8 cellular contexts compared by ENCODE assay signal in the genomic region with DNA sequence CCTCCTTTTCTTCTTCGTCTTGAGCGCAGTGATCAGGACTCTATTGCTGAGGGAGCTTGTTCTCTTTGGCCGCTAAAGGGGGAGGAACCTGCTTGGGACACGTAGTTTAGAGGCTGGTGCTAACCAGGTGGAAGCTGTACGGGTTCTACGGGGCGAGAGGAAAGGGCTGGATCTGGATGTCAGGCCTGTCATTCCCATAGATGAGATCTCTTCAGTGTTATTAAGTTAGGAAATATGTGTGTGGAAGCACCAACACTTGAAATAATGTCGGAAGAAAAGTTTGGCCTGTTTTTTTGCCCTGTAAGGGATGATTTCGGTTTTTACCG. TPM values are rescaled to one million over a fixed set of nuclear protein-coding genes. Genes with fewer than 3 reads are reported as not detected.
DNase-seq lines count a peak whose midpoint lies in the region; ATAC-seq and TF ChIP-seq lines count a peak whose summit lies in the region.

No MANE protein-coding gene starts in this region.

- POLR2A ChIA-PET in RWPE1 (lab: Yijun Ruan, JAX; ENCODE audit: low non-redundant PET) = interaction anchor here (0.5 to 1.0 kb wide), 3 partner anchors 11 to 81 kb away, joined by 3 to 11 read pairs (median 3); partner anchors contain the start of genes AASDH and PPAT

- peak; percentile 56 for DNase-seq in D341Med (ENCODE audit: low spot score)
- peak; percentile 55 for DNase-seq in RWPE1 (ENCODE audit: low spot score)
- peak in 26 of 61 donors; percentile 4 to 66 (median 34) for DNase-seq in caudate nucleus (lab: John Stamatoyannopoulos, UW)
- DNase-seq in left colon = peak; percentile 37 to 51
- DNase-seq in stimulated activated effector memory CD8-positive, alpha-beta T cell treated with anti-CD3 and anti-CD28 coated beads, Interleukin-12 subunit alpha, Interleukin-12 subunit beta, amount 100 ng/mL, for 72 hours (ENCODE audit: low spot score in 2 of 2) = peak; percentile 9 to 62
- DNase-seq in T-helper 9 cell = no peak

- H3K27ac ChIP-seq in RWPE1 (peak overlapping the region; percentile 91), caudate nucleus (ENCODE audit: low read depth, low read length) (peak overlapping the region; percentile 52)

- CTCF ChIA-PET in RWPE1 (lab: Yijun Ruan, JAX) = no interaction called here

- peaks cover 49% of the 10 kb centered on the region for H3K4me1 Mint-ChIP-seq in stimulated activated effector memory CD8-positive, alpha-beta T cell treated with anti-CD3 and anti-CD28 coated beads, Interleukin-12 subunit alpha, Interleukin-12 subunit beta, amount 100 ng/mL, for 72 hours

- peaks cover 71% of the 10 kb centered on the region for H3K36me3 Mint-ChIP-seq in stimulated activated effector memory CD8-positive, alpha-beta T cell treated with anti-CD3 and anti-CD28 coated beads, Interleukin-12 subunit alpha, Interleukin-12 subunit beta, amount 100 ng/mL, for 72 hours

- TF ChIP-seq CTCF in RWPE1 (conservative IDR thresholded peaks at IDR 0.05; ENCODE audit: low read depth) = no peak

- no peaks in the 10 kb centered on the region for H3K9me3 Mint-ChIP-seq in stimulated activated effector memory CD8-positive, alpha-beta T cell treated with anti-CD3 and anti-CD28 coated beads, Interleukin-12 subunit alpha, Interleukin-12 subunit beta, amount 100 ng/mL, for 72 hours

- H3K4me3 Mint-ChIP-seq in stimulated activated effector memory CD8-positive, alpha-beta T cell treated with anti-CD3 and anti-CD28 coated beads, Interleukin-12 subunit alpha, Interleukin-12 subunit beta, amount 100 ng/mL, for 72 hours = peak overlapping the region; percentile 99

- intact Hi-C loops in left colon (cut with DNase I, micrococcal nuclease) = no loop called here

- peak overlapping the region; percentile 99 for H3K27ac Mint-ChIP-seq in stimulated activated effector memory CD8-positive, alpha-beta T cell treated with anti-CD3 and anti-CD28 coated beads, Interleukin-12 subunit alpha, Interleukin-12 subunit beta, amount 100 ng/mL, for 72 hours

- ATAC-seq in GM19025 (IDR thresholded peaks at IDR 0.05; ENCODE audit: low read depth, unreplicated experiment) = peak; percentile 25
- ATAC-seq in HG03108 (IDR thresholded peaks at IDR 0.05; ENCODE audit: unreplicated experiment) = peak; percentile 45
- ATAC-seq in left colon = peak; percentile 69
- ATAC-seq in stimulated activated effector memory CD8-positive, alpha-beta T cell treated with anti-CD3 and anti-CD28 coated beads, Interleukin-12 subunit alpha, Interleukin-12 subunit beta, amount 100 ng/mL, for 72 hours = peak; percentile 68

RNA-seq across cellular contexts. Expression of gene SRP72, which starts 0.6 kb away (rescaled TPM):
- total RNA-seq in left colon = 10 to 100 TPM; 61.6 to 62.7 TPM

RNA-seq across cellular contexts. Expression of gene PAICS, which starts 32.0 kb away (rescaled TPM):
- 10 to 100 TPM; 32.9 to 55.2 TPM for total RNA-seq in left colon

RNA-seq across cellular contexts. Expression of gene PPAT, which starts 32.6 kb away (rescaled TPM):
- 1 to 10 TPM; 5.9 to 6.6 TPM for total RNA-seq in left colon

RNA-seq across cellular contexts. Expression of gene ARL9, which starts 37.5 kb away (rescaled TPM):
- under 1 TPM in 1 of 2 donors, not detected in 1; 0.15 TPM for total RNA-seq in left colon
